Comparison of ENCODE assay signal across 16 cellular contexts in the genomic region with DNA sequence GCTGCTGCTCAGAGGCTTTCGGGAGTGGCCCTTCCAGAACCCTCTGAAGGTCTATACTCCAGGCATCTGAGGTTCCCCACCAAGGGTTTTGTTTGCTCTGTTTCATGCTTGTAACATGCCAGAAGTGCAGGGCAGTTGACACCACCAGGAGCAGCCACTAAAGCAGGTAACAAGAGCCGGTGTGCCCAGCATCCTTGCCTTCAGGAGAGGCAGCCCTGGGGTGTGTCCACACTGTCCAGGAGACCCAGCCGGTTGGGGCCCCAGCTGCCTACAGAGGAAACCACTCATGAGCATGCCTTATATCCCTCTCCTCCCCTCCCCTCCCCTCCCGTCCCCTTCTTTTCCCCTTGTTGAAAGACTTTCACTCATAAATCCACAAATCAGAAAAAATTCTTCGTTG.
"Had no signal": no experiment of that assay in that cellular context is flagged by ENCODE, and none has a peak within 500 bp of the region (broad histone marks: within the 10 kb centered on the region; RNA-seq: fewer than 3 reads in every experiment).

No MANE protein-coding gene starts in this region.

- H3K4me3 ChIP-seq: gastrocnemius medialis, lower lobe of right lung, sigmoid colon, skin epidermis, upper lobe of left lung, vagina had no signal

- ATAC-seq: esophagus mucosa; gastrocnemius medialis; lower lobe of right lung; natural killer cell treated with Interleukin-12 subunit alpha and Interleukin-12 subunit beta and Interleukin-15 and Interleukin-18, amount 100 ng/mL, for 72 hours had no signal

- H3K27me3 ChIP-seq: vagina had no signal

- H3K27ac ChIP-seq: gastrocnemius medialis, lower lobe of right lung, neutrophil, sigmoid colon, skin epidermis, upper lobe of left lung, vagina had no signal

- DNase-seq: effector memory CD4-positive, alpha-beta T cell; gastrocnemius medialis; islet precursor cell; lower lobe of right lung; mesenchymal stem cell; midbrain; posterior cingulate gyrus; sigmoid colon; stimulated activated CD4-positive, alpha-beta T cell treated with anti-CD3 and anti-CD28 coated beads, Interleukin-2, amount 100 ng/mL, for 48 hours; stimulated activated naive CD4-positive, alpha-beta T cell treated with Interleukin-2 at 50 U/mL for 16 hours had no signal

- H3K9me3 ChIP-seq: gastrocnemius medialis, lower lobe of right lung, neutrophil, sigmoid colon, upper lobe of left lung, vagina had no signal

- H3K36me3 ChIP-seq: gastrocnemius medialis, lower lobe of right lung, neutrophil, sigmoid colon, upper lobe of left lung, vagina had no signal
